Comparison of ENCODE assay signal across 8 cellular contexts in the genomic region with DNA sequence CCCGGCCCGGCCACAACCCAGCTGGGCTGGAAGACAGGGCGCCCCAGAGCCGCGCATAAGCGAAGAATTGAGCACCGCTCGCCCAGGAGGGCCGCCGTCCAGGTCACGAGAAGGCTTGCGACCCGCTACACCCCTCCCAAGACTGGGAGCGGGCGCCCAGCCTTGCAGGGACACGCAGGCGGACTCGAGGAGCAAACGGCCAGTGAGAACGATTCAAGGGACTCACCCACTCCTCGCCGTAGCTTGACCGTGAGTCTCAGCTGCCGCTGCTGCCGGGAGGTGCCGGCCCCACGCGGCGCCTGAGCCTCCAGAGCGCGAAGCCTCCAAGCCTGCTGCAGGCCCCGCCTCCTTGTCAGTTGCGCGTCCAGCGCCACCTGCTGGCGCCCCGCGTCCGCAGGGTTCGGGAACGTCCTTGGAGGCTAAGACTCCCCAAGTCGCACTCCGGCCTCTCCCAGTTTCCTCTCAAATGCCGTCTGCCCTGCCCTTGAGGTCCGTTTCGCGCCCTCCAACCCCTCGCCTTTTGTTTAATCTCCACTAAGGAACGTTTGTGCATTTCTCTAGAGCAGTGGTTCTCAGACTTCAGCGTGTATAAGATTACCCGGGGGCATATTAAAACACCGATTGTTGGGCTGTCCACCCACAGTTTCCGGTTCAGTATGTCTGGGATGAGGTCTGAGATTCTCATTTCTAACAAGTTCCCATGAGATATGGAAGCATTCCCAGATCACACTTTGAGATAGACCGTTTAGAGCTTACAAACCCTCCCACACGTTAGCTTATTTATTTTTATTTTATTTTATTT. TPM values are rescaled to one million over a fixed set of nuclear protein-coding genes. Genes with fewer than 3 reads are reported as not detected.
DNase-seq lines count a peak whose midpoint lies in the region; ATAC-seq and TF ChIP-seq lines count a peak whose summit lies in the region.
"Not testable (repeated sequence)": the region's sequence is repeated elsewhere in the genome, so short reads cannot be mapped to it uniquely, and the experiment has no call there.

A gene (minus strand): TSS at position 301 of the 802 bp plus-strand sequence. CDS start 5,333 bp downstream, outside the sequence.

- H3K27ac ChIP-seq in CD4-positive, CD25-positive, alpha-beta regulatory T cell (ENCODE audit: insufficient read depth, low read length, poor library complexity, severe bottlenecking); mesendoderm (ENCODE audit: low read depth, low read length): not testable (repeated sequence)

- peak within 1 kb of the TSS; percentile 36 for H3K4me2 ChIP-seq in mesendoderm (ENCODE audit: low read length)

- H3K23ac ChIP-seq in mesendoderm (ENCODE audit: low read length): not testable (repeated sequence)

- not testable (repeated sequence) for H3K4me1 ChIP-seq in CD4-positive, CD25-positive, alpha-beta regulatory T cell (ENCODE audit: control insufficient read depth, insufficient read depth, low read length, poor library complexity, severe bottlenecking); mesendoderm (ENCODE audit: control insufficient read depth, low read depth, low read length)

- H3K79me2 ChIP-seq in mesendoderm (ENCODE audit: control insufficient read depth, insufficient read depth, low read length): not testable (repeated sequence)

- H2BK15ac ChIP-seq in mesendoderm (replicated peaks; ENCODE audit: low read depth): not testable (repeated sequence)

- H3K4ac ChIP-seq in mesendoderm (ENCODE audit: low read depth, low read length): not testable (repeated sequence)

- H2BK120ac ChIP-seq in mesendoderm (ENCODE audit: low read depth, low read length): not testable (repeated sequence)

- DNase-seq in CD4-positive, CD25-positive, alpha-beta regulatory T cell: peak; percentile 29 to 83 (median 63)
- DNase-seq in NOMO-1 treated with dmso at 0.1 percent for 144 hours (lab: John Stamatoyannopoulos, UW; ENCODE audit: unreplicated experiment) (peak; percentile 54), activated T-cell treated with anti-CD3 and anti-CD28 coated beads for 48 hours (ENCODE audit: low read depth) (peak; percentile 84), mesendoderm (peak; percentile 95)
- not testable (repeated sequence) for DNase-seq in epithelial cell of proximal tubule (ENCODE audit: low read depth)
- DNase-seq in stimulated activated CD4-positive, alpha-beta T cell treated with anti-CD3 and anti-CD28 coated beads, TNF-alpha, amount 100 ng/mL, for 48 hours (ENCODE audit: low read depth in 3 of 3): peak; percentile 72 to 79 (median 77)

- not testable (repeated sequence) for H2AK5ac ChIP-seq in mesendoderm (ENCODE audit: low read length)

- not testable (repeated sequence) for H4K8ac ChIP-seq in mesendoderm (ENCODE audit: low read depth, low read length)

- H4K5ac ChIP-seq in mesendoderm (ENCODE audit: low read length): not testable (repeated sequence)

- H3K27ac Mint-ChIP-seq in CD4-positive, CD25-positive, alpha-beta regulatory T cell: not testable (repeated sequence)

- not testable (repeated sequence) for H3K4me3 ChIP-seq in CD4-positive, CD25-positive, alpha-beta regulatory T cell (ENCODE audit: low read depth, low read length); mesendoderm (ENCODE audit: low read length)
- peak within 1 kb of the TSS; percentile 54 for H3K4me3 ChIP-seq in epithelial cell of proximal tubule (ENCODE audit: low read depth, low read length)

- H3K9ac ChIP-seq in mesendoderm (ENCODE audit: low read length): peak within 1 kb of the TSS; percentile 70

- H3K9me3 ChIP-seq in CD4-positive, CD25-positive, alpha-beta regulatory T cell (ENCODE audit: control insufficient read depth in 2 of 2, low read length in 2 of 2): not testable (repeated sequence)

- TF ChIP-seq CTCF in epithelial cell of proximal tubule (conservative IDR thresholded peaks at IDR 0.05; ENCODE audit: low read depth, low read length): peak; percentile 74

- not testable (repeated sequence) for H3K36me3 ChIP-seq in CD4-positive, CD25-positive, alpha-beta regulatory T cell (ENCODE audit: control insufficient read depth, insufficient read depth, low read length); mesendoderm (ENCODE audit: control insufficient read depth, insufficient read depth, low read length)

- H3K36me3 Mint-ChIP-seq in CD4-positive, CD25-positive, alpha-beta regulatory T cell: not testable (repeated sequence)

- H3K4me3 Mint-ChIP-seq in CD4-positive, CD25-positive, alpha-beta regulatory T cell: peak within 1 kb of the TSS in 2 of 4 donors; percentile 51 to 55

- peaks cover 24% of the 10 kb centered on the region for H3K27me3 Mint-ChIP-seq in CD4-positive, CD25-positive, alpha-beta regulatory T cell

- H3K9me3 Mint-ChIP-seq in CD4-positive, CD25-positive, alpha-beta regulatory T cell: not testable (repeated sequence)

- peak; percentile 85 to 88 for ATAC-seq in CD4-positive, CD25-positive, alpha-beta regulatory T cell (ENCODE audit: low read depth in 2 of 2)
- peak; percentile 95 for ATAC-seq in GM19463 (IDR thresholded peaks at IDR 0.05; ENCODE audit: unreplicated experiment)
- peak; percentile 93 for ATAC-seq in HG03469 (IDR thresholded peaks at IDR 0.05; ENCODE audit: unreplicated experiment)

- not testable (repeated sequence) for H3K27me3 ChIP-seq in CD4-positive, CD25-positive, alpha-beta regulatory T cell (ENCODE audit: control insufficient read depth, insufficient read depth, low read length); mesendoderm (ENCODE audit: insufficient read depth, low read length, poor library complexity)

- not testable (repeated sequence) for H2BK5ac ChIP-seq in mesendoderm (ENCODE audit: low read length)

- no CpG with 5 or more reads among the region's 55 CpGs for WGBS in mesendoderm (ENCODE audit: extremely low coverage, insufficient coverage, low lambda C conversion rate)

- H3K56ac ChIP-seq in mesendoderm (ENCODE audit: low read length): peak within 1 kb of the TSS; percentile 86

- H3K18ac ChIP-seq in mesendoderm (ENCODE audit: low read length): peak within 1 kb of the TSS; percentile 85

- not testable (repeated sequence) for H3K79me1 ChIP-seq in mesendoderm (ENCODE audit: low read length)

- not testable (repeated sequence) for H3K4me1 Mint-ChIP-seq in CD4-positive, CD25-positive, alpha-beta regulatory T cell

RNA-seq across cellular contexts. Expression of the gene that starts here (rescaled TPM):
- total RNA-seq in CD4-positive, CD25-positive, alpha-beta regulatory T cell: not detected
- not detected for polyA plus RNA-seq in CD4-positive, CD25-positive, alpha-beta regulatory T cell
- total RNA-seq in epithelial cell of proximal tubule: 0.17 and 5.0 TPM in 2 replicates
- polyA plus RNA-seq in mesendoderm (2013, experiment 1 of 2): 10.4 TPM
- 10.1 TPM for polyA plus RNA-seq in mesendoderm (2013, experiment 2 of 2)

Comparison
In these comparisons a context has a peak if more than half of its experiments do, and no peak if none do; other contexts are left out.
1. Peak in DNase-seq and ATAC-seq in CD4-positive, CD25-positive, alpha-beta regulatory T cell; RNA of the gene not detected or under 1 TPM.